In the genomic region with DNA sequence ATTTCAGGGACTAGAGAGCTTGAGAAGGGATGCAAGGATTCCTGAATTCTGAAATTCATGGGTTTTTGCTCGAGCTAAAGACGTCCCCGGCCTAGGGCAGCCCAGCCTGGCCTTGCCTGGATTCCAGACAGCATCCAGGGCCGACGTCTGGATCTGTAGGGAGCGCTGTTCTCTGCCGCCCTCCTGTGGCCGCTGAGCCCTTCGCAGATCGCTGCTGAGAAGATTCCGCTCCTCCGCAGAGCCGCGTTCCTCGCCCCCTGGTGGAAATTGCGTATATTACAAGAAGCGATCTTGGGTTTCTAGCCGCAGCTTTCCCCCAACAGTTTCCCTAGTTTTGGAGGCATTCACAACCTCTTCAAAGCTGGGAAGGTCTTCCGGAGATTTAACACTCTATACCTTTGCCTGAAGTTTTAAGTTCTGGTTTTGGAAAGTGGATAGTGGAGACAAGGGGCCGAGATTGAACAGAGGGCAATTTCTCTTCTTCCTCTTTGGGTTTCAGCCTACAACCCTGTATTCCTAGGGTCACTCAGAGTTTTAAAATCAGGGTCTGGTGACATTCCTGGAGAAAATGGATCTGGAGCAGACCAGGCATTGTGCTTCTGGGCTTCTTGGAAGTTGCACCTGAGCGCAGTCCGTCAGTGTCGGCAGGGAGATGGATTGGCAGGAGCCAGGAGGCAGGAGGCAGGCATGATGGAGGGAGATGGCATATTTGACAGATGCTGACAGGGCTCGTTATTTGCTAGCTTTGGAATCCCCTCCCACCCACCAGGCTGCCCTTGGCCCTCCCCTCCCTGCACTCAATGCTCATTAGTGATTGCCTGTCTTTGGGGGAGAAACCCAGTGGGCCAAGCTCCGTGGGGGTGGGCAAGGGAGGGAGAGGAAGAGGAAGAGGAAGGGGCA, we compare ENCODE assay signal across 1 cellular context.
TF ChIP-seq lines count a peak whose summit lies in the region.

No MANE protein-coding gene starts in this region.

TF ChIP-seq in HEK293, 187 proteins besides CTCF, POLR2A, EP300 and RAD21 (continued from another document and continues in another):
- TF ChIP-seq PRDM2 (tag by site-specific recombination; IDR thresholded peaks at IDR 0.05; ENCODE audit: borderline replicate concordance) (no peak), ZNF121 (tag by site-specific recombination; IDR thresholded peaks at IDR 0.05) (no peak), ZNF302 (tag by site-specific recombination; IDR thresholded peaks at IDR 0.05; ENCODE audit: low read depth) (no peak), ZNF501 (tag by site-specific recombination; IDR thresholded peaks at IDR 0.05) (peak; percentile 86; the same call in 1 of the 2 replicates), ZNF510 (tag by site-specific recombination; IDR thresholded peaks at IDR 0.05; ENCODE audit: insufficient replicate concordance) (no peak), TCF7L2 (IDR thresholded peaks at IDR 0.05; ENCODE audit: borderline replicate concordance, low read depth, low read length) (no peak), ZNF133 (tag by site-specific recombination; IDR thresholded peaks at IDR 0.05) (no peak), ZBTB8A (tag by site-specific recombination; IDR thresholded peaks at IDR 0.05) (peak; percentile 26; the same call in 1 of the 2 replicates), ZNF184 (tag by site-specific recombination; IDR thresholded peaks at IDR 0.05) (no peak), ZNF513 (tag by site-specific recombination; IDR thresholded peaks at IDR 0.05) (peak; percentile 43), ZNF624 (tag by site-specific recombination; IDR thresholded peaks at IDR 0.05) (no peak), ZSCAN16 (tag by site-specific recombination; IDR thresholded peaks at IDR 0.05) (no peak), SCRT2 (tag by site-specific recombination; IDR thresholded peaks at IDR 0.05) (no peak), ZNF654 (tag by site-specific recombination; IDR thresholded peaks at IDR 0.05; ENCODE audit: low read depth) (peak; percentile 98), ZNF239 (tag by site-specific recombination; IDR thresholded peaks at IDR 0.05) (no peak), ZNF157 (tag by site-specific recombination; IDR thresholded peaks at IDR 0.05) (no peak), ZNF423 (tag by site-specific recombination; IDR thresholded peaks at IDR 0.05) (no peak), ZNF416 (tag by site-specific recombination; IDR thresholded peaks at IDR 0.05) (no peak), HOXD13 (CRISPR knock-in tag; IDR thresholded peaks at IDR 0.05; ENCODE audit: borderline replicate concordance) (no peak), GLIS2 (tag by site-specific recombination; IDR thresholded peaks at IDR 0.05) (0 out of 2 replicates have a peak, but pooled peaks have one; percentile 18), ZNF747 (tag by site-specific recombination; IDR thresholded peaks at IDR 0.05) (no peak), GFI1B (tag by site-specific recombination; IDR thresholded peaks at IDR 0.05) (no peak), ZNF776 (tag by site-specific recombination; IDR thresholded peaks at IDR 0.05; ENCODE audit: borderline replicate concordance) (no peak), ZNF473 (tag by site-specific recombination; IDR thresholded peaks at IDR 0.05) (no peak), ZNF792 (tag by site-specific recombination; IDR thresholded peaks at IDR 0.05) (no peak), ZNF677 (tag by site-specific recombination; IDR thresholded peaks at IDR 0.05) (no peak), GLI4 (tag by site-specific recombination; IDR thresholded peaks at IDR 0.05) (no peak), ZNF18 (tag by site-specific recombination; IDR thresholded peaks at IDR 0.05) (no peak), FEZF1 (tag by site-specific recombination; IDR thresholded peaks at IDR 0.05) (no peak), ZNF114 (tag by site-specific recombination; IDR thresholded peaks at IDR 0.05) (no peak), ZNF223 (tag by site-specific recombination; IDR thresholded peaks at IDR 0.05) (no peak), ZSCAN4 (tag by site-specific recombination; IDR thresholded peaks at IDR 0.05) (0 out of 2 replicates have a peak, but pooled peaks have one; percentile 22), INSM2 (tag by site-specific recombination; IDR thresholded peaks at IDR 0.05) (no peak)
- TF ChIP-seq, protein P1, sequence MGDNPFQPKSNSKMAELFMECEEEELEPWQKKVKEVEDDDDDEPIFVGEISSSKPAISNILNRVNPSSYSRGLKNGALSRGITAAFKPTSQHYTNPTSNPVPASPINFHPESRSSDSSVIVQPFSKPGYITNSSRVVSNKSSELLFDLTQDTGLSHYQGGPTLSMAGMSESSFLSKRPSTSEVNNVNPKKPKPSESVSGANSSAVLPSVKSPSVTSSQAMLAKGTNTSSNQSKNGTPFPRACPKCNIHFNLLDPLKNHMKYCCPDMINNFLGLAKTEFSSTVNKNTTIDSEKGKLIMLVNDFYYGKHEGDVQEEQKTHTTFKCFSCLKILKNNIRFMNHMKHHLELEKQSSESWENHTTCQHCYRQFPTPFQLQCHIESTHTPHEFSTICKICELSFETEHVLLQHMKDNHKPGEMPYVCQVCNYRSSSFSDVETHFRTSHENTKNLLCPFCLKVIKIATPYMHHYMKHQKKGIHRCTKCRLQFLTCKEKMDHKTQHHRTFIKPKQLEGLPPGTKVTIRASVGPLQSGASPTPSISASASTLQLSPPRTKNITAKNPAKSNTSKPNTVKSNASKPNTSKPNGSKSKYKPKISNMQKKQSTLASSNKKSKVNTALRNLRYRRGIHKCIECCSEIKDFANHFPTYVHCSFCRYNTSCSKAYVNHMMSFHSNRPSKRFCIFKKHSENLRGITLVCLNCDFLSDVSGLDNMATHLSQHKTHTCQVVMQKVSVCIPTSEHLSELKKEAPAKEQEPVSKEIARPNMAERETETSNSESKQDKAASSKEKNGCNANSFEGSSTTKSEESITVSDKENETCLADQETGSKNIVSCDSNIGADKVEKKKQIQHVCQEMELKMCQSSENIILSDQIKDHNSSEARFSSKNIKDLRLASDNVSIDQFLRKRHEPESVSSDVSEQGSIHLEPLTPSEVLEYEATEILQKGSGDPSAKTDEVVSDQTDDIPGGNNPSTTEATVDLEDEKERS (tag by site-specific recombination; IDR thresholded peaks at IDR 0.05): no peak
- TF ChIP-seq, protein P2, sequence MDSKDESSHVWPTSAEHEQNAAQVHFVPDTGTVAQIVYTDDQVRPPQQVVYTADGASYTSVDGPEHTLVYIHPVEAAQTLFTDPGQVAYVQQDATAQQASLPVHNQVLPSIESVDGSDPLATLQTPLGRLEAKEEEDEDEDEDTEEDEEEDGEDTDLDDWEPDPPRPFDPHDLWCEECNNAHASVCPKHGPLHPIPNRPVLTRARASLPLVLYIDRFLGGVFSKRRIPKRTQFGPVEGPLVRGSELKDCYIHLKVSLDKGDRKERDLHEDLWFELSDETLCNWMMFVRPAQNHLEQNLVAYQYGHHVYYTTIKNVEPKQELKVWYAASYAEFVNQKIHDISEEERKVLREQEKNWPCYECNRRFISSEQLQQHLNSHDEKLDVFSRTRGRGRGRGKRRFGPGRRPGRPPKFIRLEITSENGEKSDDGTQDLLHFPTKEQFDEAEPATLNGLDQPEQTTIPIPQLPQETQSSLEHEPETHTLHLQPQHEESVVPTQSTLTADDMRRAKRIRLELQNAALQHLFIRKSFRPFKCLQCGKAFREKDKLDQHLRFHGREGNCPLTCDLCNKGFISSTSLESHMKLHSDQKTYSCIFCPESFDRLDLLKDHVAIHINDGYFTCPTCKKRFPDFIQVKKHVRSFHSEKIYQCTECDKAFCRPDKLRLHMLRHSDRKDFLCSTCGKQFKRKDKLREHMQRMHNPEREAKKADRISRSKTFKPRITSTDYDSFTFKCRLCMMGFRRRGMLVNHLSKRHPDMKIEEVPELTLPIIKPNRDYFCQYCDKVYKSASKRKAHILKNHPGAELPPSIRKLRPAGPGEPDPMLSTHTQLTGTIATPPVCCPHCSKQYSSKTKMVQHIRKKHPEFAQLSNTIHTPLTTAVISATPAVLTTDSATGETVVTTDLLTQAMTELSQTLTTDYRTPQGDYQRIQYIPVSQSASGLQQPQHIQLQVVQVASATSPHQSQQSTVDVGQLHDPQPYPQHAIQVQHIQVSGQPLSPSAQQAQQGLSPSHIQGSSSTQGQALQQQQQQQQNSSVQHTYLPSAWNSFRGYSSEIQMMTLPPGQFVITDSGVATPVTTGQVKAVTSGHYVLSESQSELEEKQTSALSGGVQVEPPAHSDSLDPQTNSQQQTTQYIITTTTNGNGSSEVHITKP (tag by site-specific recombination; IDR thresholded peaks at IDR 0.05): 0 out of 2 replicates have a peak, but pooled peaks have one; percentile 31
